In the genomic region with DNA sequence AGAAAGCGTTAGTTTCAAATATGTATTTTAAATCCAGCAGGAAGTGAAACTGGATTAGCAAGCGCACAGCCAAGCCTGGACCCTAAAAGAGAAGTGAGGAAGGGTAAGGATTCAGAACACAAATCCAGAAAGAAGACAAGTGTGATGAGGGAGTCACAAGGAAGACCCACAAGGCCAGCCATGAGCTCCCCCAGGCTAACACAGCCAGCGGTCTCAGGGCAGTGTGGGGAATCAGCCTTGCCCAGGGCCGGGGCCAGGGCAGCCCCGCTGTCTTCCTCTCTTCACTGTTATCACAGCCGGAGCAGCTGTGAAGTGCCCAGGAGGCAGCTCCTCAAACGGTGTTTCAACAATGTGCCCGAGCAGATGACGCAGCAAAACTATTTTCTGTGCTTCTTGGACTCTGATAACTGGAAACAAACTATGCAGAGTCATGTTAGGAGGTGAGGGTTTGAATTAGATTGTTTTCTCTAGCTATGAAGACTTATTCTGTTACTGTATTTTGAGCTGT, we compare ENCODE assay signal across 12 cellular contexts. TPM values are rescaled to one million over a fixed set of nuclear protein-coding genes. Genes with fewer than 3 reads are reported as not detected.
DNase-seq lines count a peak whose midpoint lies in the region; ATAC-seq and TF ChIP-seq lines count a peak whose summit lies in the region.
"Had no signal": no experiment of that assay in that cellular context is flagged by ENCODE, and none has a peak within 500 bp of the region (broad histone marks: within the 10 kb centered on the region; RNA-seq: fewer than 3 reads in every experiment).

No MANE protein-coding gene starts in this region.

- BruUV-seq in Calu3 (replicated peaks; lab: Mats Ljungman, UMichigan) = no TSS peak

- no peaks in the 10 kb centered on the region for H3K27me3 Mint-ChIP-seq in T-helper 17 cell
- peaks cover 5% of the 10 kb centered on the region for H3K27me3 Mint-ChIP-seq in stimulated activated memory B cell treated with anti-CD40 and anti-IgM and Interleukin-4, amounts not matched to agents 10 μg/mL and 1 μg/mL and 100 μg/mL, for 72 hours
- H3K27me3 Mint-ChIP-seq in Calu3 (ENCODE audit: unreplicated experiment) = peaks cover 7% of the 10 kb centered on the region

- in situ Hi-C loops in GM13976 (cut with MboI; ENCODE audit: low sequenced_read_pairs, unreplicated experiment) = no loop called here

- CTCF ChIA-PET in Calu3 (lab: Charles Lee) = no interaction called here

- H3K27ac Mint-ChIP-seq in T-helper 17 cell (peak overlapping the region; percentile 24), Calu3 (ENCODE audit: unreplicated experiment) (no peak overlapping the region)
- peak overlapping the region; percentile 51 for H3K27ac Mint-ChIP-seq in stimulated activated memory B cell treated with anti-CD40 and anti-IgM and Interleukin-4, amounts not matched to agents 10 μg/mL and 1 μg/mL and 100 μg/mL, for 72 hours

- H3K4me3 Mint-ChIP-seq in T-helper 17 cell = no peak overlapping the region
- peak overlapping the region; percentile 37 for H3K4me3 Mint-ChIP-seq in stimulated activated memory B cell treated with anti-CD40 and anti-IgM and Interleukin-4, amounts not matched to agents 10 μg/mL and 1 μg/mL and 100 μg/mL, for 72 hours
- no peak overlapping the region for H3K4me3 Mint-ChIP-seq in Calu3 (ENCODE audit: low read depth, unreplicated experiment)

- intact Hi-C loops in left ventricle myocardium superior (cut with micrococcal nuclease) = no loop called here
- intact Hi-C loops in Calu3 (cut with micrococcal nuclease; ENCODE audit: unreplicated experiment) = no loop called here

- TF ChIP-seq CTCF in Calu3 (IDR thresholded peaks at IDR 0.05; ENCODE audit: unreplicated experiment) = no peak
- no peak for TF ChIP-seq CTCF in GM13976 (IDR thresholded peaks at IDR 0.05; ENCODE audit: borderline replicate concordance, control extremely low read depth, extremely low read depth, insufficient read depth, missing control alignments)

- peak; percentile 29 for DNase-seq in NCI-H82 (lab: John Stamatoyannopoulos, UW)
- no peak for DNase-seq in NCI-H82 treated with DMSO at 0.1 percent for 48 hours (lab: John Stamatoyannopoulos, UW; ENCODE audit: unreplicated experiment)
- no peak for DNase-seq in T-helper 17 cell
- peak; percentile 43 for DNase-seq in left ventricle myocardium superior
- DNase-seq in Calu3 = no peak
- DNase-seq in GM13976 (ENCODE audit: low spot score) = no peak
- DNase-seq: PC-9 had no signal

- H3K9me3 Mint-ChIP-seq in stimulated activated memory B cell treated with anti-CD40 and anti-IgM and Interleukin-4, amounts not matched to agents 10 μg/mL and 1 μg/mL and 100 μg/mL, for 72 hours = no peaks in the 10 kb centered on the region
- no peaks in the 10 kb centered on the region for H3K9me3 Mint-ChIP-seq in Calu3 (ENCODE audit: low read depth, unreplicated experiment)

- ATAC-seq in T-helper 17 cell = no peak
- ATAC-seq in left ventricle myocardium superior = peak; percentile 64
- peak; percentile 54 for ATAC-seq in stimulated activated memory B cell treated with anti-CD40 and anti-IgM and Interleukin-4, amounts not matched to agents 10 μg/mL and 1 μg/mL and 100 μg/mL, for 72 hours
- ATAC-seq in GM18858 (IDR thresholded peaks at IDR 0.05; ENCODE audit: unreplicated experiment) = no peak

- H3K36me3 Mint-ChIP-seq in T-helper 17 cell (ENCODE audit: low read depth) (peaks cover 2% of the 10 kb centered on the region), Calu3 (ENCODE audit: insufficient read depth, unreplicated experiment) (no peaks in the 10 kb centered on the region)
- H3K36me3 Mint-ChIP-seq in stimulated activated memory B cell treated with anti-CD40 and anti-IgM and Interleukin-4, amounts not matched to agents 10 μg/mL and 1 μg/mL and 100 μg/mL, for 72 hours = no peaks in the 10 kb centered on the region

- H3K4me1 Mint-ChIP-seq in T-helper 17 cell = peaks cover 40% of the 10 kb centered on the region
- peaks cover 40% of the 10 kb centered on the region for H3K4me1 Mint-ChIP-seq in stimulated activated memory B cell treated with anti-CD40 and anti-IgM and Interleukin-4, amounts not matched to agents 10 μg/mL and 1 μg/mL and 100 μg/mL, for 72 hours
- H3K4me1 Mint-ChIP-seq in Calu3 (ENCODE audit: low read depth, unreplicated experiment) = no peaks in the 10 kb centered on the region

- H3K9me3 ChIP-seq in T-helper 17 cell (ENCODE audit: control insufficient read depth, low read length, poor library complexity, severe bottlenecking) = no peaks in the 10 kb centered on the region
- H3K9me3 ChIP-seq: HAP-1 had no signal

RNA-seq across cellular contexts. Expression of a gene that starts 12.2 kb away (rescaled TPM):
- 10 to 100 TPM; 47.8 to 69.3 TPM for total RNA-seq in T-helper 17 cell
- total RNA-seq in left ventricle myocardium superior = 35.9 TPM
- 15.7 and 16.8 TPM in 2 replicates for total RNA-seq in Calu3 (2022)

RNA-seq across cellular contexts. Expression of a gene that starts 43.5 kb away (rescaled TPM):
- not detected for total RNA-seq in T-helper 17 cell
- total RNA-seq in left ventricle myocardium superior = not detected
- total RNA-seq in Calu3 (2022) = not detected in 2 replicates
- total RNA-seq: HT1080, mucosa of gallbladder, PC-9 had no signal

RNA-seq across cellular contexts. Expression of a gene that starts 58.9 kb away (rescaled TPM):
- 10 to 100 TPM; 33.2 to 52.4 TPM for total RNA-seq in T-helper 17 cell
- total RNA-seq in left ventricle myocardium superior = 22.2 TPM
- 12.1 and 12.2 TPM in 2 replicates for total RNA-seq in Calu3 (2022)

Comparison
In these comparisons a context has a peak if more than half of its experiments do, and no peak if none do; other contexts are left out.
1. DNase-seq: peak in NCI-H82 (single experiment) and left ventricle myocardium superior (single experiment); none in NCI-H82 treated with DMSO at 0.1 percent for 48 hours (single experiment), T-helper 17 cell (0 of 3), Calu3 (single experiment) and GM13976 (single experiment).
2. ATAC-seq: peak in left ventricle myocardium superior (single experiment) and stimulated activated memory B cell treated with anti-CD40 and anti-IgM and Interleukin-4, amounts not matched to agents 10 μg/mL and 1 μg/mL and 100 μg/mL, for 72 hours (single experiment); none in T-helper 17 cell (single experiment) and GM18858 (single experiment).